Comparison of ENCODE assay signal across 12 cellular contexts in genomic region chr1:62735491-62736171, GRCh38. TPM values are rescaled to one million over a fixed set of nuclear protein-coding genes. Genes with fewer than 3 reads are reported as not detected.
DNase-seq lines count a peak whose midpoint lies in the region; ATAC-seq and TF ChIP-seq lines count a peak whose summit lies in the region.
"Had no signal": no experiment of that assay in that cellular context is flagged by ENCODE, and none has a peak within 500 bp of the region (broad histone marks: within the 10 kb centered on the region; RNA-seq: fewer than 3 reads in every experiment).

No MANE protein-coding gene starts in this region.

- TF ChIP-seq CTCF in osteocyte (IDR thresholded peaks at IDR 0.05) (no peak), H9 (conservative IDR thresholded peaks at IDR 0.05) (no peak)

- no peak overlapping the region for H3K4ac ChIP-seq in H9 (ENCODE audit: low read depth, low read length)

- H2BK20ac ChIP-seq in H9 (ENCODE audit: low read depth, low read length, poor library complexity, severe bottlenecking): no peak overlapping the region

- H3K27me3 Mint-ChIP-seq in osteocyte (ENCODE audit: unreplicated experiment) (no peaks in the 10 kb centered on the region), H9 (ENCODE audit: low read depth) (peaks cover under 1% of the 10 kb centered on the region; the same call in 1 of the 2 replicates)

- H4K8ac ChIP-seq in H9 (replicated peaks; ENCODE audit: insufficient read length, low read depth, low read length): no peak overlapping the region

- H3K14ac ChIP-seq in H9 (ENCODE audit: insufficient read depth, low read length): no peak overlapping the region

- no peak overlapping the region for H2BK15ac ChIP-seq in H9 (ENCODE audit: low read depth, low read length)

- no peak overlapping the region for H2AFZ ChIP-seq in H9 (ENCODE audit: low read length)

- H3K23ac ChIP-seq in H9 (ENCODE audit: insufficient read length, low read depth, low read length): no peak overlapping the region

- H3K23me2 ChIP-seq in H9 (ENCODE audit: insufficient read length, low read depth, low read length, poor library complexity, severe bottlenecking): no peaks in the 10 kb centered on the region

- DNase-seq in GM04503 (ENCODE audit: low read depth) (peak; percentile 73), RPMI7951 (ENCODE audit: low read depth) (peak; percentile 86), fibroblast of the conjunctiva (ENCODE audit: low read depth) (peak; percentile 20), osteocyte (ENCODE audit: extremely low spot score, unreplicated experiment) (no peak), H9 (no peak)
- no peak for DNase-seq in stimulated activated CD4-positive, alpha-beta T cell treated with anti-CD3 and anti-CD28 coated beads, Interleukin-15, amount 100 ng/mL, for 24 hours
- DNase-seq in activated CD4-positive, alpha-beta T cell treated with anti-CD3 and anti-CD28 coated beads for 4 hours: no peak
- DNase-seq: NCI-H1417 treated with DMSO at 0.1 percent for 48 hours; NCI-H774; pancreas; stimulated activated naive CD8-positive, alpha-beta T cell treated with anti-CD3 and anti-CD28 coated beads, Interleukin-15, Interleukin-2, amounts not matched to agents 100 U/mL and 50 U/mL, for 24 hours had no signal

- no peak overlapping the region for H3T11ph ChIP-seq in H9 (ENCODE audit: low read length)

- no peaks in the 10 kb centered on the region for H3K79me2 ChIP-seq in H9 (ENCODE audit: insufficient read depth, low read length)

- no peaks in the 10 kb centered on the region for H3K4me1 ChIP-seq in H9 (ENCODE audit: insufficient read depth, low read length)

- H4K20me1 ChIP-seq in H9 (ENCODE audit: control insufficient read depth, insufficient read depth, insufficient read length): no peaks in the 10 kb centered on the region

- H2BK5ac ChIP-seq in H9 (ENCODE audit: insufficient read length, low read length): no peak overlapping the region

- H3K4me2 ChIP-seq in H9 (ENCODE audit: insufficient read depth, insufficient read length, low read length): no peak overlapping the region

- no peak overlapping the region for H4K91ac ChIP-seq in H9 (ENCODE audit: insufficient read length, low read depth, low read length)

- H3K27ac Mint-ChIP-seq in osteocyte (ENCODE audit: unreplicated experiment) (peak overlapping the region; percentile 77), H9 (no peak overlapping the region; a peak in 1 of 7 replicates)

- H3K4me1 Mint-ChIP-seq in osteocyte (ENCODE audit: unreplicated experiment) (peaks cover 13% of the 10 kb centered on the region), H9 (peaks cover 6 to 9% of the 10 kb centered on the region in 2 experiments)

- H3K56ac ChIP-seq in H9 (ENCODE audit: insufficient read length, low read depth, low read length): no peak overlapping the region

- H4K5ac ChIP-seq in H9 (ENCODE audit: insufficient read length, low read depth, low read length): no peak overlapping the region

- no peak overlapping the region for H2BK12ac ChIP-seq in H9 (ENCODE audit: insufficient read length, low read depth, low read length)

- H3K27me3 ChIP-seq in H9 (ENCODE audit: insufficient read depth, low read length): no peaks in the 10 kb centered on the region
- H3K27me3 ChIP-seq: pancreas had no signal

- H3K4me3 Mint-ChIP-seq in osteocyte (ENCODE audit: unreplicated experiment) (no peak overlapping the region), H9 (no peak overlapping the region)

- H3K27ac ChIP-seq in H9 (ENCODE audit: insufficient read length, low read depth, low read length): no peak overlapping the region

- H3K9ac ChIP-seq in H9 (ENCODE audit: extremely low read depth, insufficient read length, low read length): no peak overlapping the region

- H3K79me1 ChIP-seq in H9 (ENCODE audit: insufficient read depth, low read depth, low read length, poor library complexity, severe bottlenecking): no peaks in the 10 kb centered on the region

- ATAC-seq in esophagus mucosa: no peak
- ATAC-seq: stimulated activated naive CD8-positive, alpha-beta T cell treated with anti-CD3 and anti-CD28 coated beads, Interleukin-15, Interleukin-2, amounts not matched to agents 100 U/mL and 50 U/mL, for 24 hours had no signal

- H3K9me3 Mint-ChIP-seq in osteocyte (ENCODE audit: unreplicated experiment) (peaks cover 11% of the 10 kb centered on the region), H9 (peaks cover 4 to 7% of the 10 kb centered on the region in 2 experiments; a peak in 4 of 5 replicates)

- no peak overlapping the region for H3K18ac ChIP-seq in H9 (ENCODE audit: insufficient read length, low read depth, low read length)

- H2AK5ac ChIP-seq in H9 (ENCODE audit: insufficient read length, low read length): no peak overlapping the region

- no CpG with 5 or more reads among the region's 3 CpGs for WGBS in H9 (ENCODE audit: extremely low coverage, insufficient read length, low lambda C conversion rate)

- no peak overlapping the region for H2BK120ac ChIP-seq in H9 (ENCODE audit: low read depth, low read length, poor library complexity, severe bottlenecking)

- H3K36me3 Mint-ChIP-seq in osteocyte (ENCODE audit: unreplicated experiment): peaks cover 11% of the 10 kb centered on the region
- H3K36me3 Mint-ChIP-seq in H9 (ENCODE audit: insufficient read depth in 1 of 3, low read depth in 3 of 3): peaks cover 0 to 13% (median 5%) of the 10 kb centered on the region in 3 experiments; a peak in 5 of 7 replicates

- no peaks in the 10 kb centered on the region for H3K9me3 ChIP-seq in H9 (ENCODE audit: control insufficient read depth, low read depth, low read length)
- H3K9me3 ChIP-seq: pancreas had no signal

RNA-seq across cellular contexts. Expression of gene DOCK7, which starts 47.4 kb away (rescaled TPM):
- 78.5 and 102 TPM in 2 replicates for total RNA-seq in RPMI7951 (2014; rRNA removed; shearing (Covaris generic))
- total RNA-seq in osteocyte (81.8 and 95.7 TPM in 2 replicates), H9 (2021) (35.2 and 36.8 TPM in 2 replicates), esophagus mucosa (15.6 TPM)

RNA-seq across cellular contexts. Expression of gene ATG4C, which starts 48.3 kb away (rescaled TPM):
- total RNA-seq in RPMI7951 (2014; rRNA removed; shearing (Covaris generic)): 12.3 and 16.0 TPM in 2 replicates
- total RNA-seq in osteocyte: 6.6 and 10.5 TPM in 2 replicates
- total RNA-seq in H9 (2021): 13.1 and 14.8 TPM in 2 replicates
- total RNA-seq in esophagus mucosa: 4.5 TPM

Comparison
In these comparisons a context has a peak if more than half of its experiments do, and no peak if none do; other contexts are left out.
1. DNase-seq: peak in GM04503 (single experiment), RPMI7951 (single experiment) and fibroblast of the conjunctiva (single experiment); none in osteocyte (single experiment), stimulated activated CD4-positive, alpha-beta T cell treated with anti-CD3 and anti-CD28 coated beads, Interleukin-15, amount 100 ng/mL, for 24 hours (single experiment), H9 (single experiment) and activated CD4-positive, alpha-beta T cell treated with anti-CD3 and anti-CD28 coated beads for 4 hours (0 of 2).